In genomic region chr2:241788135-241788534, GRCh38 we compare ENCODE assay signal across 1 cellular context.
TF ChIP-seq lines count a peak whose summit lies in the region.

No MANE protein-coding gene starts in this region.

TF ChIP-seq in GM12878, 131 proteins besides CTCF, POLR2A, EP300 and RAD21:
- TF ChIP-seq ESRRA (IDR thresholded peaks at IDR 0.05; ENCODE audit: low read length) (peak; percentile 15; the same call in 1 of the 2 replicates), YY1 (IDR thresholded peaks at IDR 0.05; ENCODE audit: low read depth, low read length) (0 out of 2 replicates have a peak, but pooled peaks have one; percentile 44), SIX5 (IDR thresholded peaks at IDR 0.05; ENCODE audit: low read depth, low read length, severe bottlenecking) (no peak)
